8 cellular contexts compared by ENCODE assay signal in genomic region chr5:81751009-81751835, GRCh38. TPM values are rescaled to one million over a fixed set of nuclear protein-coding genes. Genes with fewer than 3 reads are reported as not detected.
DNase-seq lines count a peak whose midpoint lies in the region; ATAC-seq and TF ChIP-seq lines count a peak whose summit lies in the region.

Gene SSBP2, minus strand, starts transcription at chr5:81751097. Its CDS starts 55 bp downstream, at chr5:81751042.

- DNase-seq in GM10248 (ENCODE audit: extremely low spot score) (peak; percentile 97), NCI-H1048 (lab: John Stamatoyannopoulos, UW) (peak; percentile 100), glomerular visceral epithelial cell (ENCODE audit: extremely low spot score) (peak; percentile 100), omental fat pad (ENCODE audit: low spot score) (peak; percentile 98)
- peak; percentile 97 for DNase-seq in activated naive CD4-positive, alpha-beta T cell treated with anti-CD3 and anti-CD28 coated beads, Interleukin-2, amount 50 U/mL, for 72 hours (ENCODE audit: low spot score in 2 of 2)

- TF ChIP-seq CTCF in GM10248 (IDR thresholded peaks at IDR 0.05; ENCODE audit: control extremely low read depth, extremely low read depth, low read depth, missing control alignments) (no peak), omental fat pad (IDR thresholded peaks at IDR 0.05) (no peak)

- peaks cover 0 to 10% of the 10 kb centered on the region in 2 donors for H3K36me3 Mint-ChIP-seq in activated naive CD4-positive, alpha-beta T cell treated with anti-CD3 and anti-CD28 coated beads, Interleukin-2, amount 50 U/mL, for 72 hours

- H3K27ac Mint-ChIP-seq in activated naive CD4-positive, alpha-beta T cell treated with anti-CD3 and anti-CD28 coated beads, Interleukin-2, amount 50 U/mL, for 72 hours, result peak within 1 kb of the TSS; percentile 90 to 92

- CTCF ChIA-PET in GM10248 (lab: Yijun Ruan, JAX), result interaction anchor here (0.7 to 1.4 kb wide), 3 partner anchors 12 to 100 kb away, joined by 3 to 4 read pairs (median 3); no protein-coding TSS in a partner anchor

- POLR2A ChIA-PET in GM10248 (lab: Yijun Ruan, JAX), result interaction anchor here (0.5 to 1.0 kb wide), 5 partner anchors 11 to 275 kb away, joined by 3 to 12 read pairs (median 4); no protein-coding TSS in a partner anchor

- no peaks in the 10 kb centered on the region for H3K9me3 Mint-ChIP-seq in activated naive CD4-positive, alpha-beta T cell treated with anti-CD3 and anti-CD28 coated beads, Interleukin-2, amount 50 U/mL, for 72 hours

- ATAC-seq in HG02588 (IDR thresholded peaks at IDR 0.05; ENCODE audit: unreplicated experiment), result peak; percentile 77
- ATAC-seq in SK-N-SH treated with all-trans-retinoic acid at 6 μM for 48 hours, result peak; percentile 89
- peak; percentile 93 for ATAC-seq in activated naive CD4-positive, alpha-beta T cell treated with anti-CD3 and anti-CD28 coated beads, Interleukin-2, amount 50 U/mL, for 72 hours
- peak; percentile 92 for ATAC-seq in omental fat pad (ENCODE audit: low FRiP score)

- peak within 1 kb of the TSS; percentile 93 for H3K27ac ChIP-seq in temporal lobe (ENCODE audit: low read depth, low read length)

TF ChIP-seq in SK-N-SH treated with all-trans-retinoic acid at 6 μM for 48 hours, 23 proteins besides CTCF, POLR2A, EP300 and RAD21:
- TF ChIP-seq SNAI2 (CRISPR knock-in tag; IDR thresholded peaks at IDR 0.05) (no peak), TOX (CRISPR knock-in tag; IDR thresholded peaks at IDR 0.05; ENCODE audit: borderline replicate concordance) (no peak), OSR1 (CRISPR knock-in tag; IDR thresholded peaks at IDR 0.05) (no peak), POU6F1 (CRISPR knock-in tag; IDR thresholded peaks at IDR 0.05; ENCODE audit: borderline replicate concordance, low read depth) (no peak; the same call in 1 of the 2 replicates), CREB5 (CRISPR knock-in tag; IDR thresholded peaks at IDR 0.05; ENCODE audit: low read depth) (no peak), ZNF565 (CRISPR knock-in tag; conservative IDR thresholded peaks at IDR 0.05; ENCODE audit: low read depth) (no peak), TCF4 (CRISPR knock-in tag; IDR thresholded peaks at IDR 0.05; ENCODE audit: borderline replicate concordance) (peak; percentile 32), CSDC2 (CRISPR knock-in tag; IDR thresholded peaks at IDR 0.05) (no peak), ZNF8 (CRISPR knock-in tag; IDR thresholded peaks at IDR 0.05) (no peak), TSHZ2 (CRISPR knock-in tag; IDR thresholded peaks at IDR 0.05) (peak; percentile 17; the same call in 1 of the 2 replicates), ZFP3 (CRISPR knock-in tag; IDR thresholded peaks at IDR 0.05) (0 out of 2 replicates have a peak, but pooled peaks have one; percentile 30), RARB (CRISPR knock-in tag; IDR thresholded peaks at IDR 0.05) (0 out of 2 replicates have a peak, but pooled peaks have one; percentile 46), ISL1 (CRISPR knock-in tag; IDR thresholded peaks at IDR 0.05) (no peak), ZFP30 (CRISPR knock-in tag; IDR thresholded peaks at IDR 0.05) (no peak), ESRRG (CRISPR knock-in tag; IDR thresholded peaks at IDR 0.05) (no peak), PATZ1 (CRISPR knock-in tag; IDR thresholded peaks at IDR 0.05; ENCODE audit: borderline replicate concordance) (peak; percentile 85), ZNF70 (CRISPR knock-in tag; IDR thresholded peaks at IDR 0.05) (0 out of 2 replicates have a peak, but pooled peaks have one; percentile 10), PPARA (CRISPR knock-in tag; IDR thresholded peaks at IDR 0.05; ENCODE audit: borderline replicate concordance) (no peak), CSRNP3 (CRISPR knock-in tag; IDR thresholded peaks at IDR 0.05) (no peak), GLIS3 (CRISPR knock-in tag; IDR thresholded peaks at IDR 0.05) (no peak; the same call in 1 of the 2 replicates), ZC3H10 (CRISPR knock-in tag; IDR thresholded peaks at IDR 0.05) (no peak), ARNTL (CRISPR knock-in tag; IDR thresholded peaks at IDR 0.05; ENCODE audit: borderline replicate concordance, low read depth) (no peak), BACH2 (CRISPR knock-in tag; IDR thresholded peaks at IDR 0.05; ENCODE audit: borderline replicate concordance) (no peak)

RNA-seq across cellular contexts. Expression of gene SSBP2, which starts in this region (rescaled TPM):
- total RNA-seq in activated naive CD4-positive, alpha-beta T cell treated with anti-CD3 and anti-CD28 coated beads, Interleukin-2, amount 50 U/mL, for 72 hours, result 10 to 100 TPM in 1 of 2 donors, 1 to 10 TPM in 1; 10.0 to 20.9 TPM
- total RNA-seq in omental fat pad (10 to 100 TPM; 25.9 to 94.6 (median 41.8) TPM), temporal lobe (223 TPM)

Comparison
In these comparisons a context has a peak if more than half of its experiments do, and no peak if none do; other contexts are left out.
1. Peak in every context shown above with its lines: DNase-seq, ATAC-seq and H3K27ac ChIP-seq.